In genomic region chr1:65377496-65378268, GRCh38 we compare ENCODE assay signal across 2 cellular contexts.
TF ChIP-seq lines count a peak whose summit lies in the region.

No MANE protein-coding gene starts in this region.

TF ChIP-seq in A549, 52 proteins besides CTCF, POLR2A, EP300 and RAD21:
- no peak for TF ChIP-seq NR3C1 (IDR thresholded peaks at IDR 0.05)
- TF ChIP-seq, protein P1, sequence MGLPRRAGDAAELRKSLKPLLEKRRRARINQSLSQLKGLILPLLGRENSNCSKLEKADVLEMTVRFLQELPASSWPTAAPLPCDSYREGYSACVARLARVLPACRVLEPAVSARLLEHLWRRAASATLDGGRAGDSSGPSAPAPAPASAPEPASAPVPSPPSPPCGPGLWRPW (IDR thresholded peaks at IDR 0.05) = no peak
- TF ChIP-seq RCOR1 (IDR thresholded peaks at IDR 0.05; ENCODE audit: low read depth, low read length) = no peak
- no peak for TF ChIP-seq BCL3 (IDR thresholded peaks at IDR 0.05)
- no peak for TF ChIP-seq HEYL (CRISPR knock-in tag; IDR thresholded peaks at IDR 0.05)
- no peak for TF ChIP-seq PHF8 (IDR thresholded peaks at IDR 0.05; ENCODE audit: borderline replicate concordance, low read depth)
- TF ChIP-seq, protein P2, sequence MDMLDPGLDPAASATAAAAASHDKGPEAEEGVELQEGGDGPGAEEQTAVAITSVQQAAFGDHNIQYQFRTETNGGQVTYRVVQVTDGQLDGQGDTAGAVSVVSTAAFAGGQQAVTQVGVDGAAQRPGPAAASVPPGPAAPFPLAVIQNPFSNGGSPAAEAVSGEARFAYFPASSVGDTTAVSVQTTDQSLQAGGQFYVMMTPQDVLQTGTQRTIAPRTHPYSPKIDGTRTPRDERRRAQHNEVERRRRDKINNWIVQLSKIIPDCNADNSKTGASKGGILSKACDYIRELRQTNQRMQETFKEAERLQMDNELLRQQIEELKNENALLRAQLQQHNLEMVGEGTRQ (IDR thresholded peaks at IDR 0.05) = no peak
- no peak for TF ChIP-seq RARB (CRISPR knock-in tag; IDR thresholded peaks at IDR 0.05)
- no peak for TF ChIP-seq MYC (IDR thresholded peaks at IDR 0.05; ENCODE audit: borderline replicate concordance, low read length)
- no peak for TF ChIP-seq PBX3 (IDR thresholded peaks at IDR 0.05)
- no peak for TF ChIP-seq ZFP36 (IDR thresholded peaks at IDR 0.05; ENCODE audit: borderline replicate concordance, partially characterized antibody)
TF ChIP-seq in A549: peak in this region for 0.

TF ChIP-seq in K562, 482 proteins besides CTCF, POLR2A, EP300 and RAD21:
- TF ChIP-seq GABPA (tag; conservative IDR thresholded peaks at IDR 0.05; ENCODE audit: low read depth) (no peak), PTTG1 (tag; IDR thresholded peaks at IDR 0.05; ENCODE audit: low read depth) (no peak), SREBF2 (CRISPR knock-in tag; IDR thresholded peaks at IDR 0.05) (no peak), ZNF263 (CRISPR knock-in tag; IDR thresholded peaks at IDR 0.05; ENCODE audit: borderline replicate concordance) (no peak), SUPT5H (IDR thresholded peaks at IDR 0.05) (no peak), CBX8 (IDR thresholded peaks at IDR 0.05; ENCODE audit: borderline replicate concordance, extremely low read depth, low read depth, low read length, poor library complexity, severe bottlenecking) (no peak), POU5F1 (IDR thresholded peaks at IDR 0.05; ENCODE audit: borderline replicate concordance, low read depth, low read length, partially characterized antibody) (no peak), KDM1A (IDR thresholded peaks at IDR 0.05) (no peak), ZNF695 (CRISPR knock-in tag; IDR thresholded peaks at IDR 0.05) (no peak), U2AF2 (optimal IDR thresholded peaks at IDR 0.05; ENCODE audit: low read depth, low read length) (no peak), EGR1 (conservative IDR thresholded peaks at IDR 0.05) (no peak), PCBP1 (IDR thresholded peaks at IDR 0.05; ENCODE audit: low read depth, low read length, poor library complexity, severe bottlenecking) (no peak), PATZ1 (CRISPR knock-in tag; IDR thresholded peaks at IDR 0.05; ENCODE audit: borderline replicate concordance) (no peak), KLF16 (IDR thresholded peaks at IDR 0.05) (no peak), ZBTB1 (CRISPR knock-in tag; IDR thresholded peaks at IDR 0.05; ENCODE audit: borderline replicate concordance, low read depth) (no peak)
